Comparison of ENCODE assay signal across 8 cellular contexts in the genomic region with DNA sequence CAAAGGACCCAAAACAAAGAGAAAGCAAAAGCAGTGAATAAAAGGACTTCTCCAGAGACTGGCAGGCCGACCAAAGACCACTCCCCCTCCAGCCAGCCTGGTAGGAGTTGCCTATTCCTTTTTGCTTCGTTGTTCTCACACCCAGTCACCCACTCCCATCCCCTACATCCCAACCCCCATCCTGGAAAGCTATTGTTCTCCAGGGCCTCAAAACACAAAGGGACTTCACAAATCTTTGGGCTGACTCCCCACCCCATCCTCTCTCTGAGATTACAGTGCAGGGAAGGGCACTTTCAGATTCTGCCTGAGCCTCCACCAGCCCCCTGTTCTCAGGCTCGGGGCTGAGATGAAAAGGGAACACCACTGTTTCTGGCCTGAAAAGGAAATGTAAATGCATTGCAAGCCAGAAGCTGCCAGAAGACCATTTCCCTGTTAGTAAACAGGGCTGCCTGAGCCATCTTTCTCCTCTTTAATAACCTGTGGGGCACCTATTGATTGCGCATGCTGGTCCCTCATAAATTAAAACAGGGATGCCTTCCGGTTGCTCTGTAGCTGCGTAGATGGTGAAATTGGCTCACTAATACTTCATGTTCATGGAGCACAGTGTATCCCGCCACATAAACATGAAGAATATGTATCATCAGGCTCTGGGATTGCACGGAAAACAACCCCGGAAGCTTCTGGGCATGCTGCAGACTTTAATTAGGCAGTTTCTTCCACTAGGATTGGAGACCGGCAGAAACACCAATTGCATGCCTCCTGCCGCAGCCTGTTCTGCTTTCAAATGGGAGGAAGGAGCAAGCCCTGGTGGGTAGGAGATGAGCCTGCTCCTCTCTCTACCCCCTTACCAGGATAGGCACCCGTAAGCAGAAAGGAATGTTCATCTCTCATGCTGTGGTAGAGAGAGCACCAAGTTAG.
DNase-seq lines count a peak whose midpoint lies in the region; ATAC-seq and TF ChIP-seq lines count a peak whose summit lies in the region.

No MANE protein-coding gene starts in this region.

- peak; percentile 89 for DNase-seq in GM03348 (ENCODE audit: low spot score)
- DNase-seq in NCI-H2227 treated with DMSO at 0.1 percent for 48 hours (lab: John Stamatoyannopoulos, UW), result peak; percentile 82
- DNase-seq in coronary artery (ENCODE audit: low spot score), result no peak
- DNase-seq in middle frontal gyrus (ENCODE audit: extremely low spot score, low spot score), result peak; percentile 67
- DNase-seq in left colon, result no peak

- peak overlapping the region; percentile 61 for H3K4me3 ChIP-seq in coronary artery

- ATAC-seq in HG02884 (IDR thresholded peaks at IDR 0.05; ENCODE audit: unreplicated experiment) (no peak), HG03378 (IDR thresholded peaks at IDR 0.05; ENCODE audit: unreplicated experiment) (no peak), left colon (no peak), HG03159 (IDR thresholded peaks at IDR 0.05; ENCODE audit: unreplicated experiment) (no peak)

- intact Hi-C loops in left colon (cut with DNase I, micrococcal nuclease), result no loop called here

- no peak overlapping the region for H3K27ac ChIP-seq in coronary artery

- no peak for TF ChIP-seq CTCF in coronary artery (IDR thresholded peaks at IDR 0.05)

Comparison
In these comparisons a context has a peak if more than half of its experiments do, and no peak if none do; other contexts are left out.
1. DNase-seq: peak in GM03348 (single experiment), NCI-H2227 treated with DMSO at 0.1 percent for 48 hours (single experiment) and middle frontal gyrus (single experiment); none in coronary artery (single experiment) and left colon (0 of 2).